1 cellular context compared by ENCODE assay signal in genomic region chr16:30429678-30430427, GRCh38.
TF ChIP-seq lines count a peak whose summit lies in the region.

Gene DCTPP1 (minus strand): TSS chr16:30430030. CDS start chr16:30429980, 50 bp downstream.

TF ChIP-seq in HepG2, 621 proteins besides CTCF, POLR2A, EP300 and RAD21 (continued from another document and continues in another):
- no peak for TF ChIP-seq U2AF1 (optimal IDR thresholded peaks at IDR 0.05; ENCODE audit: low read depth, low read length)
- no peak; the same call in 1 of the 2 replicates for TF ChIP-seq RNF2 (conservative IDR thresholded peaks at IDR 0.05; ENCODE audit: low read depth)
- peak; percentile 43; the same call in 1 of the 2 replicates for TF ChIP-seq KMT2B (CRISPR knock-in tag; IDR thresholded peaks at IDR 0.05)
- TF ChIP-seq SMAD3 (CRISPR knock-in tag; IDR thresholded peaks at IDR 0.05) = peak; percentile 91
- peak; percentile 61; the same call in 1 of the 2 replicates for TF ChIP-seq NFKB2 (CRISPR knock-in tag; IDR thresholded peaks at IDR 0.05; ENCODE audit: borderline replicate concordance)
- no peak; the same call in 1 of the 2 replicates for TF ChIP-seq KAT7 (CRISPR knock-in tag; IDR thresholded peaks at IDR 0.05; ENCODE audit: borderline replicate concordance)
- peak; percentile 93 for TF ChIP-seq IRF2 (CRISPR knock-in tag; IDR thresholded peaks at IDR 0.05)
- TF ChIP-seq ZIK1 (CRISPR knock-in tag; IDR thresholded peaks at IDR 0.05; ENCODE audit: borderline replicate concordance, low read depth) = peak; percentile 93; the same call in 1 of the 2 replicates
- TF ChIP-seq MAFF (IDR thresholded peaks at IDR 0.05; ENCODE audit: low read depth, low read length) = no peak
- no peak for TF ChIP-seq HNRNPK (IDR thresholded peaks at IDR 0.05; ENCODE audit: low read depth, low read length, poor library complexity, severe bottlenecking)
- peak; percentile 61 for TF ChIP-seq FOSL2 (CRISPR knock-in tag; IDR thresholded peaks at IDR 0.05)
- peak; percentile 70; the same call in 1 of the 2 replicates for TF ChIP-seq HOXA5 (CRISPR knock-in tag; IDR thresholded peaks at IDR 0.05)
- TF ChIP-seq RELA (CRISPR knock-in tag; IDR thresholded peaks at IDR 0.05) = peak; percentile 50; the same call in 1 of the 2 replicates
- TF ChIP-seq ZBTB42 (CRISPR knock-in tag; IDR thresholded peaks at IDR 0.05) = 0 out of 2 replicates have a peak, but pooled peaks have one; percentile 16
- 0 out of 2 replicates have a peak, but pooled peaks have one; percentile 17 for TF ChIP-seq ZBTB38 (CRISPR knock-in tag; IDR thresholded peaks at IDR 0.05)
- peak; percentile 19; the same call in 1 of the 2 replicates for TF ChIP-seq ZSCAN29 (CRISPR knock-in tag; conservative IDR thresholded peaks at IDR 0.05)
- no peak for TF ChIP-seq ZNF577 (CRISPR knock-in tag; IDR thresholded peaks at IDR 0.05; ENCODE audit: borderline replicate concordance, low read depth)
- TF ChIP-seq ZNF383 (CRISPR knock-in tag; IDR thresholded peaks at IDR 0.05; ENCODE audit: borderline replicate concordance) = peak; percentile 69; the same call in 1 of the 2 replicates
- TF ChIP-seq KLF9 (CRISPR knock-in tag; IDR thresholded peaks at IDR 0.05; ENCODE audit: low read depth) = 0 out of 2 replicates have a peak, but pooled peaks have one; percentile 59
- peak; percentile 54; the same call in 1 of the 2 replicates for TF ChIP-seq SAFB2 (CRISPR knock-in tag; IDR thresholded peaks at IDR 0.05; ENCODE audit: borderline replicate concordance, low read depth)
- peak; percentile 76; the same call in 1 of the 2 replicates for TF ChIP-seq IRF1 (CRISPR knock-in tag; IDR thresholded peaks at IDR 0.05; ENCODE audit: low read depth)
- no peak for TF ChIP-seq ARID3A (IDR thresholded peaks at IDR 0.05; ENCODE audit: low read depth, low read length)
- TF ChIP-seq NBN (conservative IDR thresholded peaks at IDR 0.05) = no peak
- TF ChIP-seq ZNF713 (CRISPR knock-in tag; IDR thresholded peaks at IDR 0.05) = peak; percentile 83; the same call in 1 of the 2 replicates
- no peak for TF ChIP-seq ZNF646 (CRISPR knock-in tag; IDR thresholded peaks at IDR 0.05)
- TF ChIP-seq ZNF629 (CRISPR knock-in tag; conservative IDR thresholded peaks at IDR 0.05) = peak; percentile 97
- peak; percentile 68; the same call in 1 of the 2 replicates for TF ChIP-seq ZNF235 (CRISPR knock-in tag; IDR thresholded peaks at IDR 0.05; ENCODE audit: borderline replicate concordance)
- TF ChIP-seq DNMT3B (CRISPR knock-in tag; conservative IDR thresholded peaks at IDR 0.05) = 0 out of 2 replicates have a peak, but pooled peaks have one; percentile 9
- TF ChIP-seq ZNF691 (CRISPR knock-in tag; IDR thresholded peaks at IDR 0.05; ENCODE audit: borderline replicate concordance, low read depth) = peak; percentile 31; the same call in 1 of the 2 replicates
- TF ChIP-seq PBX2 (CRISPR knock-in tag; IDR thresholded peaks at IDR 0.05) = 0 out of 2 replicates have a peak, but pooled peaks have one; percentile 25
- TF ChIP-seq CSRNP1 (CRISPR knock-in tag; IDR thresholded peaks at IDR 0.05) = peak; percentile 96
- TF ChIP-seq ZNF720 (CRISPR knock-in tag; IDR thresholded peaks at IDR 0.05) = no peak
- no peak for TF ChIP-seq KDM3A (CRISPR knock-in tag; IDR thresholded peaks at IDR 0.05; ENCODE audit: low read depth)
- TF ChIP-seq ZNF33B (CRISPR knock-in tag; IDR thresholded peaks at IDR 0.05) = peak; percentile 78; the same call in 1 of the 2 replicates
- TF ChIP-seq USF2 (IDR thresholded peaks at IDR 0.05; ENCODE audit: low read depth, low read length) = no peak
- no peak; the same call in 1 of the 2 replicates for TF ChIP-seq USF2 (CRISPR knock-in tag; IDR thresholded peaks at IDR 0.05; ENCODE audit: borderline replicate concordance)
- peak; percentile 88 for TF ChIP-seq IRX3 (CRISPR knock-in tag; IDR thresholded peaks at IDR 0.05; ENCODE audit: borderline replicate concordance, low read depth)
- TF ChIP-seq ZFAT (CRISPR knock-in tag; conservative IDR thresholded peaks at IDR 0.05) = no peak
- no peak for TF ChIP-seq ATF5 (CRISPR knock-in tag; IDR thresholded peaks at IDR 0.05; ENCODE audit: low read depth)
- TF ChIP-seq MATR3 (CRISPR knock-in tag; IDR thresholded peaks at IDR 0.05) = no peak
- TF ChIP-seq ZBTB44 (CRISPR knock-in tag; IDR thresholded peaks at IDR 0.05) = no peak
- peak; percentile 83 for TF ChIP-seq DR1 (CRISPR knock-in tag; IDR thresholded peaks at IDR 0.05)
- peak; percentile 10; the same call in 1 of the 2 replicates for TF ChIP-seq ZNF615 (CRISPR knock-in tag; IDR thresholded peaks at IDR 0.05; ENCODE audit: borderline replicate concordance)
- no peak for TF ChIP-seq ZNF256 (CRISPR knock-in tag; conservative IDR thresholded peaks at IDR 0.05)
- peak; percentile 91 for TF ChIP-seq NFYB (CRISPR knock-in tag; IDR thresholded peaks at IDR 0.05)
- TF ChIP-seq ADNP (CRISPR knock-in tag; IDR thresholded peaks at IDR 0.05) = no peak
